1 cellular context compared by ENCODE assay signal in genomic region chr11:72231396-72232259, GRCh38.
A peak's percentile ranks its signal among the peaks of the same experiment; 100 is the strongest.
TF ChIP-seq lines count a peak whose summit lies in the region.

No MANE protein-coding gene starts in this region.

TF ChIP-seq in HepG2, 621 proteins besides CTCF, POLR2A, EP300 and RAD21:
- peak; percentile 90 for TF ChIP-seq ZNF768 (CRISPR knock-in tag; IDR thresholded peaks at IDR 0.05)
- no peak for TF ChIP-seq BRF2 (CRISPR knock-in tag; IDR thresholded peaks at IDR 0.05)
